1 cellular context compared by ENCODE assay signal in the genomic region with DNA sequence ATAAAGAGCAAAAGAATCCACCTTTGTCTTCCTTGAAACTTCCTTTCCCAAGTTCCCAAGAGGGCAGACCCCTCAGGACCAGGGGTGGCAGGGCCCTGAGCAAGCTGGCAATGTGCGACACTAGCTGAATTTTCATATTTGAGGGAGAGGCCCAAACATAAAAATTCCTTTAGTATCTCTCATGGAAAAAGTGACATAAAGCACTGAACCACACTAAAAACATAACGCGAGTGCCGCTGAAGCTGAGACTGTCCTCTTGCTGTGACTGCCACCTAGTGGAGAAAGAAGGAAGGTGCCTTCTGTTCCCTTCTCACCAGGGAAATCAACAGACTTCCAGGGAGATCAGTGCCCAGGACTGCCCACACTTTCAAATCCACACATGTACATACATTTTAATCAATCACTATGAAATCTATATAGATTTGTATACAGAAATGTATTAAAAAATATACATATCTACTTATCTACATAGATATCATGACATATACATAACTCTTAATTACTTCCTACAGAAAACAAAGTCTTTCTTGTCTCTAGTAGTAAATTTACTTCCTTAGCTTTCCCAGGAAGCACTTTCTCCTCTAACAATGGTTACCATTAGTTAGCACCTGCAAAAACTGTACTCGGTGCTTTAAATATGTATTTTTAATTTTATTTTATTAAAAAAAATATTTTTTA.
TF ChIP-seq lines count a peak whose summit lies in the region.

No MANE protein-coding gene starts in this region.

TF ChIP-seq in IMR-90, 13 proteins besides CTCF, POLR2A, EP300 and RAD21 (continued from another document):
- peak; percentile 88 for TF ChIP-seq SMC3 (IDR thresholded peaks at IDR 0.05; ENCODE audit: low read depth, low read length)
- TF ChIP-seq, protein P1, sequence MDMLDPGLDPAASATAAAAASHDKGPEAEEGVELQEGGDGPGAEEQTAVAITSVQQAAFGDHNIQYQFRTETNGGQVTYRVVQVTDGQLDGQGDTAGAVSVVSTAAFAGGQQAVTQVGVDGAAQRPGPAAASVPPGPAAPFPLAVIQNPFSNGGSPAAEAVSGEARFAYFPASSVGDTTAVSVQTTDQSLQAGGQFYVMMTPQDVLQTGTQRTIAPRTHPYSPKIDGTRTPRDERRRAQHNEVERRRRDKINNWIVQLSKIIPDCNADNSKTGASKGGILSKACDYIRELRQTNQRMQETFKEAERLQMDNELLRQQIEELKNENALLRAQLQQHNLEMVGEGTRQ (IDR thresholded peaks at IDR 0.05; ENCODE audit: low read depth, low read length), result no peak
- TF ChIP-seq NFE2L2 (IDR thresholded peaks at IDR 0.05; ENCODE audit: low read depth, low read length), result no peak
- TF ChIP-seq MAZ (IDR thresholded peaks at IDR 0.05; ENCODE audit: borderline replicate concordance, low read depth, low read length), result 0 out of 2 replicates have a peak, but pooled peaks have one; percentile 11
- TF ChIP-seq MAFK (IDR thresholded peaks at IDR 0.05; ENCODE audit: low read depth, low read length), result no peak
TF ChIP-seq in IMR-90: peak in this region for 5.
